1 cellular context compared by ENCODE assay signal in the genomic region with DNA sequence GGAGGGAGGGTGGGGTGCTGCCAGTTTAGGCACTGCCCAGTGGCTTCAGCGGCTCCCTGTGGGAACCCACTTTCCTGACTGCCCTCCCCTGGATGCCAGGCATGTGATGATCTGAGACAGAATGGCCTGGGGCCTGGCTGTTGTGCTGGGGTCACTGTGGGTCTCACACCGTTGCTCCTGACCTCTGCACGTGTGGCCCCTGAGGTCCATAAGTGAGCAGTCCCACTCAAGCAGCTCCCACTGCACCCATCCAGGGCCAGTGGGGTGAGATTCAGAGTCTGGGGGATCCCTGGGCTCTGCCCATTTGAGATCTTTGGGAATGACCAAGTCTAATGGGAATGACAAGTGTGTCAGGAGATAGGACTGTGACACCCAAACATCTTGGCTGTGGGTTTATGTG.
TF ChIP-seq lines count a peak whose summit lies in the region.

No MANE protein-coding gene starts in this region.

TF ChIP-seq in HepG2, 621 proteins besides CTCF, POLR2A, EP300 and RAD21 (continued from another document):
- TF ChIP-seq, protein P1, sequence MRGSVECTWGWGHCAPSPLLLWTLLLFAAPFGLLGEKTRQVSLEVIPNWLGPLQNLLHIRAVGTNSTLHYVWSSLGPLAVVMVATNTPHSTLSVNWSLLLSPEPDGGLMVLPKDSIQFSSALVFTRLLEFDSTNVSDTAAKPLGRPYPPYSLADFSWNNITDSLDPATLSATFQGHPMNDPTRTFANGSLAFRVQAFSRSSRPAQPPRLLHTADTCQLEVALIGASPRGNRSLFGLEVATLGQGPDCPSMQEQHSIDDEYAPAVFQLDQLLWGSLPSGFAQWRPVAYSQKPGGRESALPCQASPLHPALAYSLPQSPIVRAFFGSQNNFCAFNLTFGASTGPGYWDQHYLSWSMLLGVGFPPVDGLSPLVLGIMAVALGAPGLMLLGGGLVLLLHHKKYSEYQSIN (CRISPR knock-in tag; IDR thresholded peaks at IDR 0.05; ENCODE audit: borderline replicate concordance) = no peak
- TF ChIP-seq ARHGAP35 (CRISPR knock-in tag; IDR thresholded peaks at IDR 0.05; ENCODE audit: borderline replicate concordance) (no peak), GATAD1 (CRISPR knock-in tag; IDR thresholded peaks at IDR 0.05) (no peak), CENPX (CRISPR knock-in tag; IDR thresholded peaks at IDR 0.05) (no peak), TMF1 (CRISPR knock-in tag; IDR thresholded peaks at IDR 0.05; ENCODE audit: low read depth) (no peak), CBX1 (IDR thresholded peaks at IDR 0.05; ENCODE audit: low read depth) (no peak), ZNF605 (CRISPR knock-in tag; IDR thresholded peaks at IDR 0.05) (no peak), ZNF567 (CRISPR knock-in tag; IDR thresholded peaks at IDR 0.05; ENCODE audit: borderline replicate concordance) (no peak), ZNF747 (CRISPR knock-in tag; IDR thresholded peaks at IDR 0.05; ENCODE audit: borderline replicate concordance) (no peak), MXD4 (CRISPR knock-in tag; IDR thresholded peaks at IDR 0.05) (no peak), RBAK (CRISPR knock-in tag; IDR thresholded peaks at IDR 0.05) (no peak), ZNF782 (CRISPR knock-in tag; IDR thresholded peaks at IDR 0.05; ENCODE audit: borderline replicate concordance) (no peak), ZEB1 (IDR thresholded peaks at IDR 0.05; ENCODE audit: insufficient replicate concordance, low read depth) (no peak), ATM (IDR thresholded peaks at IDR 0.05; ENCODE audit: borderline replicate concordance) (no peak), LBX2 (CRISPR knock-in tag; IDR thresholded peaks at IDR 0.05; ENCODE audit: borderline replicate concordance) (no peak)
- TF ChIP-seq, protein P2, sequence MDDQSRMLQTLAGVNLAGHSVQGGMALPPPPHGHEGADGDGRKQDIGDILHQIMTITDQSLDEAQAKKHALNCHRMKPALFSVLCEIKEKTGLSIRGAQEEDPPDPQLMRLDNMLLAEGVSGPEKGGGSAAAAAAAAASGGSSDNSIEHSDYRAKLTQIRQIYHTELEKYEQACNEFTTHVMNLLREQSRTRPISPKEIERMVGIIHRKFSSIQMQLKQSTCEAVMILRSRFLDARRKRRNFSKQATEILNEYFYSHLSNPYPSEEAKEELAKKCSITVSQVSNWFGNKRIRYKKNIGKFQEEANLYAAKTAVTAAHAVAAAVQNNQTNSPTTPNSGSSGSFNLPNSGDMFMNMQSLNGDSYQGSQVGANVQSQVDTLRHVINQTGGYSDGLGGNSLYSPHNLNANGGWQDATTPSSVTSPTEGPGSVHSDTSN (CRISPR knock-in tag; IDR thresholded peaks at IDR 0.05; ENCODE audit: borderline replicate concordance) = no peak
